Comparison of ENCODE assay signal across 21 cellular contexts in genomic region chr20:7379206-7379605, GRCh38.
"Had no signal": no experiment of that assay in that cellular context is flagged by ENCODE, and none has a peak within 500 bp of the region (broad histone marks: within the 10 kb centered on the region; RNA-seq: fewer than 3 reads in every experiment).

No MANE protein-coding gene starts in this region.

- ATAC-seq: heart left ventricle; left cardiac atrium; left lung; lower lobe of right lung; natural killer cell; right lobe of liver; stimulated activated naive B cell treated with anti-CD40 and anti-IgM and Interleukin-4, amounts not matched to agents 10 μg/mL and 1 μg/mL and 100 μg/mL, for 72 hours; stimulated activated naive CD8-positive, alpha-beta T cell treated with anti-CD3 and anti-CD28 coated beads, Interleukin-15, Interleukin-2, amounts not matched to agents 100 U/mL and 50 U/mL, for 24 hours; upper lobe of right lung had no signal

- DNase-seq: heart left ventricle; hypothalamus; immature natural killer cell; left cardiac atrium; left lung; lower lobe of right lung; mesendoderm; naive B cell; natural killer cell; nephron progenitor cell; occipital lobe; ovary; right lobe of liver; stimulated activated CD4-positive, alpha-beta T cell treated with anti-CD3 and anti-CD28 coated beads, Interleukin-2, amount 100 ng/mL, for 24 hours; stimulated activated CD4-positive, alpha-beta T cell treated with anti-CD3 and anti-CD28 coated beads, Interleukin-4, amount 100 ng/mL, for 1 hour; stimulated activated naive B cell treated with anti-CD40 and anti-IgM and Interleukin-4, amounts not matched to agents 10 μg/mL and 1 μg/mL and 100 μg/mL, for 72 hours; stimulated activated naive CD8-positive, alpha-beta T cell treated with anti-CD3 and anti-CD28 coated beads, Interleukin-15, Interleukin-2, amounts not matched to agents 100 U/mL and 50 U/mL, for 24 hours; stomach; tibial artery; trophoblast cell; upper lobe of right lung had no signal
